20 cellular contexts compared by ENCODE assay signal in the genomic region with DNA sequence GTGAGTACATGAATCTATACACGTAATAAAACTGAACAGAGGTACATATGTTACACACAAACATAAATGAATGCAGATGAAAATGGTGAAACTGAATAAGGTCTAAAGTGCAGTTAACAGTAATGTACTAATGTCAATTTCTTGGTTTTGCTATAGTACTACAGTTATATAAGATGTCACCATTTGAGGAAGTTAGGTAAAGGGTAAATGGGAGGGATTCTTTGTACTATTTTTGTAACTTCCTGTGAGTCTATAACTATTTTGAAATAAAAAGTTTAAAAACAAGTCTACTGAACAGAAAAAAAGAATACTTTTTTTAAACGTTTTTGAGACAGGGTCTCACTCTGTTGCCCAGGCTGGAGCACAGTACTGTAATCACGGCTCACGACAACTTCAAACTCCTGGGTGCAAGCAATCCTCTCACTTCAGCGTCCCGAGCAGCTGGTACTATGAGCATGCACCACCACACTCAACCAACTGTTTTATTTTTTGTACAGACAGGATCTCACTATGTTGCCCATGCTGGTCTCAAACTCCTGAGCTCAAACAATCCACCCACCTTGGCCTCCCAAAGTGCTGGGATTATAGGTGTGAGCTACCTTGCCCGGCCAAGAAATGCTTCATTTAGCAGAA.
A peak's percentile ranks its signal among the peaks of the same experiment; 100 is the strongest.
DNase-seq lines count a peak whose midpoint lies in the region; ATAC-seq, FAIRE-seq and TF ChIP-seq lines count a peak whose summit lies in the region.
"Had no signal": no experiment of that assay in that cellular context is flagged by ENCODE, and none has a peak within 500 bp of the region (broad histone marks: within the 10 kb centered on the region; RNA-seq: fewer than 3 reads in every experiment).

No MANE protein-coding gene starts in this region.

- H3K4me1 Mint-ChIP-seq in CD4-positive, CD25-positive, alpha-beta regulatory T cell, result peaks cover 18 to 50% (median 30%) of the 10 kb centered on the region in 4 donors
- peaks cover 28 to 51% (median 39%) of the 10 kb centered on the region in 3 donors for H3K4me1 Mint-ChIP-seq in naive B cell

- H3K9me3 Mint-ChIP-seq in CD4-positive, CD25-positive, alpha-beta regulatory T cell, result peaks cover 0 to 2% (median 0%) of the 10 kb centered on the region in 7 donors
- peaks cover 0 to 16% (median 11%) of the 10 kb centered on the region in 7 donors for H3K9me3 Mint-ChIP-seq in naive B cell
- H3K9me3 Mint-ChIP-seq: stimulated activated memory B cell treated with anti-CD40 and anti-IgM and Interleukin-4, amounts not matched to agents 10 μg/mL and 1 μg/mL and 100 μg/mL, for 72 hours had no signal

- peak in 1 of 3 donors; percentile 24 for DNase-seq in CD4-positive, CD25-positive, alpha-beta regulatory T cell
- DNase-seq in GM12891 (ENCODE audit: insufficient read length, low spot score) (no peak), SKM-1 (lab: John Stamatoyannopoulos, UW; ENCODE audit: unreplicated experiment) (peak; percentile 53), naive B cell (peak; percentile 1), tibial nerve (ENCODE audit: low spot score in 2 of 2) (no peak), RKO (ENCODE audit: low spot score) (no peak)
- DNase-seq: activated CD4-positive, alpha-beta T cell treated with anti-CD3 and anti-CD28 coated beads for 1 hour; activated T-cell treated with anti-CD3 and anti-CD28 coated beads, Interleukin-2, amount 50 U/mL, for 48 hours; head of caudate nucleus; islet precursor cell; KG1; NCI-H146; NCI-H345; occipital lobe; T-helper 17 cell had no signal

- H3K4me3 Mint-ChIP-seq in CD4-positive, CD25-positive, alpha-beta regulatory T cell, result peak overlapping the region in 2 of 4 donors; percentile 26 to 29
- peak overlapping the region in 7 of 8 donors; percentile 2 to 84 (median 70) for H3K4me3 Mint-ChIP-seq in naive B cell
- H3K4me3 Mint-ChIP-seq: stimulated activated memory B cell treated with anti-CD40 and anti-IgM and Interleukin-4, amounts not matched to agents 10 μg/mL and 1 μg/mL and 100 μg/mL, for 72 hours; T-helper 17 cell had no signal

- TF ChIP-seq CTCF in tibial nerve (IDR thresholded peaks at IDR 0.05), result no peak

- peaks cover 67% of the 10 kb centered on the region for H3K36me3 ChIP-seq in CD4-positive, CD25-positive, alpha-beta regulatory T cell (ENCODE audit: control insufficient read depth, insufficient read depth, low read length)
- peaks cover 0 to 75% (median 6%) of the 10 kb centered on the region in 3 donors for H3K36me3 ChIP-seq in tibial nerve

- H3K36me3 Mint-ChIP-seq in CD4-positive, CD25-positive, alpha-beta regulatory T cell, result peaks cover 41% of the 10 kb centered on the region
- H3K36me3 Mint-ChIP-seq in naive B cell, result peaks cover 41 to 57% of the 10 kb centered on the region in 2 donors

- H3K9me3 ChIP-seq in CD4-positive, CD25-positive, alpha-beta regulatory T cell (ENCODE audit: control insufficient read depth in 2 of 2, low read length in 2 of 2), result no peaks in the 10 kb centered on the region
- no peaks in the 10 kb centered on the region for H3K9me3 ChIP-seq in tibial nerve
- H3K9me3 ChIP-seq: esophagus muscularis mucosa, vagina had no signal

- no peaks in the 10 kb centered on the region for H3K27me3 Mint-ChIP-seq in CD4-positive, CD25-positive, alpha-beta regulatory T cell
- no peaks in the 10 kb centered on the region for H3K27me3 Mint-ChIP-seq in naive B cell
- H3K27me3 Mint-ChIP-seq: stimulated activated memory B cell treated with anti-CD40 and anti-IgM and Interleukin-4, amounts not matched to agents 10 μg/mL and 1 μg/mL and 100 μg/mL, for 72 hours; T-helper 17 cell had no signal

- no peak for ATAC-seq in CD4-positive, CD25-positive, alpha-beta regulatory T cell (ENCODE audit: low read depth in 2 of 2)
- ATAC-seq in naive B cell (ENCODE audit: low read depth in 2 of 2) (peak; percentile 64 to 80), GM18867 (IDR thresholded peaks at IDR 0.05; ENCODE audit: unreplicated experiment) (no peak)
- ATAC-seq: stimulated activated memory B cell treated with anti-CD40 and anti-IgM and Interleukin-4, amounts not matched to agents 10 μg/mL and 1 μg/mL and 100 μg/mL, for 72 hours; T-helper 17 cell had no signal

- no peak for TF ChIP-seq EP300 in tibial nerve (IDR thresholded peaks at IDR 0.05)

- WGBS in tibial nerve, 2 donors, result 90 to 92% methylated on average over 7 of the region's 7 CpGs

- H3K27ac Mint-ChIP-seq in CD4-positive, CD25-positive, alpha-beta regulatory T cell, result peak overlapping the region in 2 of 3 donors; percentile 58 to 80
- H3K27ac Mint-ChIP-seq in naive B cell, result peak overlapping the region in 5 of 6 donors; percentile 33 to 96 (median 86)
- H3K27ac Mint-ChIP-seq: T-helper 17 cell had no signal

- peak overlapping the region; percentile 16 for H3K4me3 ChIP-seq in CD4-positive, CD25-positive, alpha-beta regulatory T cell (ENCODE audit: low read depth, low read length)
- H3K4me3 ChIP-seq in tibial nerve, result no peak overlapping the region
- H3K4me3 ChIP-seq: coronary artery, esophagus muscularis mucosa, vagina had no signal

- H3K4me1 ChIP-seq in CD4-positive, CD25-positive, alpha-beta regulatory T cell (ENCODE audit: control insufficient read depth, insufficient read depth, low read length, poor library complexity, severe bottlenecking), result peaks cover 6% of the 10 kb centered on the region
- H3K4me1 ChIP-seq in tibial nerve, result peaks cover 0 to 9% (median 0%) of the 10 kb centered on the region in 4 donors
- H3K4me1 ChIP-seq: vagina had no signal

- no peak for TF ChIP-seq POLR2A in GM12891 (IDR thresholded peaks at IDR 0.05; ENCODE audit: low read depth, low read length)
- no peak for TF ChIP-seq POLR2A in tibial nerve (IDR thresholded peaks at IDR 0.05)

- FAIRE-seq in GM12891 (lab: Jason Lieb, UNC), result peak; percentile 47

- no peak overlapping the region for H3K27ac ChIP-seq in CD4-positive, CD25-positive, alpha-beta regulatory T cell (ENCODE audit: insufficient read depth, low read length, poor library complexity, severe bottlenecking)
- no peak overlapping the region for H3K27ac ChIP-seq in tibial nerve
- H3K27ac ChIP-seq: coronary artery, esophagus muscularis mucosa, vagina had no signal

- H3K27me3 ChIP-seq in CD4-positive, CD25-positive, alpha-beta regulatory T cell (ENCODE audit: control insufficient read depth, insufficient read depth, low read length), result no peaks in the 10 kb centered on the region
- H3K27me3 ChIP-seq in tibial nerve, result no peaks in the 10 kb centered on the region
- H3K27me3 ChIP-seq: esophagus muscularis mucosa, vagina had no signal

TF ChIP-seq in GM12891, 5 proteins besides CTCF, POLR2A, EP300 and RAD21:
- TF ChIP-seq POU2F2 (IDR thresholded peaks at IDR 0.05; ENCODE audit: low read depth, low read length) (no peak), TAF1 (IDR thresholded peaks at IDR 0.05; ENCODE audit: low read depth, low read length) (no peak), POLR2AphosphoS5 (IDR thresholded peaks at IDR 0.05; ENCODE audit: low read depth, low read length) (no peak), SPI1 (IDR thresholded peaks at IDR 0.05; ENCODE audit: low read depth, low read length) (no peak), PAX5 (IDR thresholded peaks at IDR 0.05; ENCODE audit: insufficient read depth, low read length, severe bottlenecking) (no peak)

Comparison
In these comparisons a context has a peak if more than half of its experiments do, and no peak if none do; other contexts are left out.
1. ATAC-seq: peak in naive B cell (2 of 2); none in CD4-positive, CD25-positive, alpha-beta regulatory T cell (0 of 2) and GM18867 (single experiment).
2. DNase-seq: peak in SKM-1 (single experiment) and naive B cell (single experiment); none in GM12891 (single experiment), tibial nerve (0 of 2) and RKO (single experiment).